ENCODE assay signal across 8 cellular contexts in the genomic region with DNA sequence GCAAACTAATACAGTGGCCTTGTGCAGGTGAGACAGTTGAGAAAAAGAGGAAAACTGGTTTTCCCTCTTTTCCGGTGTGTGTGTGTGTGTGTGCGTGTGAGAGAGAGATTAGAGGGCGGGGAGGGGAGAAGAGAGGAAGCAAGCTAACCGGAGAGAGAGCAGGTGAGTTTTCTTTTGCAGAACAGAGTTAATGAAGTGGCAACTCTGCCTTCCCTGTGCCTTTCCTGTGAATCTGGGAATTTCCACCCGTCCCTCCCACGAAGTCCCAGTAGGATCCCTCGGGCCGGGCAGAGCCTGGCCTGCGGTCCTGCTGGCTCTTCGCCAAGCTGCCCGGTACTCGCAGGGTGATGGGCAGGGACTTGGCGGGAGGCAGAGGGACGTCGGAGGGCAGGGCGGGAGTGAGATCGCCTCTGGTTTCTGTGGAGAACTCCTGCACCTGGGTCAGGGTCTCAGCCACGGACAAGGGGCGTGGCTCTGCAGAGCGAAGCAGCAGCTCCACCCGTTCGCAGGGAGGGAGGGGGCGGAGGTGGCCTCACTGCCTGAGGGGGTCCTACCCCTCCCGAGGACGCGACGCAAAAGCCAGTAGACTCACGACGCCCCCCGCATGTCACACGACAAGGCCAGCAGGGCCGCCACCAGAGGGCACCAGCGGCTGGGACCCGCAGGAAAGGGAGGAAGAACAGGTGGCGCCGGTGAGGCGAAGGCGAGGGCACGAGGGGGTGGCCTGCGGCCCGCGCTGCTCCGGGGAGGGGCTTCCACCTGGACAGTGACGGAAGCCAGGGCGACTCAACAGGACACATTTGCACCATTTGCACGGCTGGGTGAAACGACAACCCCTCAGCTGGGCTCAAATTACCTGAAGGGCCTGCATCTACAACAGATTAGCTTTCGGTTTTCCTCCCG. TPM values are rescaled to one million over a fixed set of nuclear protein-coding genes. Genes with fewer than 3 reads are reported as not detected.
DNase-seq lines count a peak whose midpoint lies in the region; ATAC-seq, FAIRE-seq and TF ChIP-seq lines count a peak whose summit lies in the region.

No MANE protein-coding gene starts in this region.

- H3K9me3 ChIP-seq in cardiac muscle cell (ENCODE audit: low read depth) = no peaks in the 10 kb centered on the region
- H3K9me3 ChIP-seq in prostate gland = no peaks in the 10 kb centered on the region

- 5% methylated on average over 40 of the region's 49 CpGs for WGBS in prostate gland

- H3K27ac ChIP-seq in RWPE1 (no peak overlapping the region), cardiac muscle cell (no peak overlapping the region), prostate gland (peak overlapping the region; percentile 16 to 23)

- POLR2A ChIA-PET in RWPE1 (lab: Yijun Ruan, JAX; ENCODE audit: low non-redundant PET) = interaction anchor here (0.6 kb wide), 2 partner anchors 1211 to 1780 kb away, joined by 3 to 4 read pairs; no protein-coding TSS in a partner anchor

- no peak for ATAC-seq in GM18498 (IDR thresholded peaks at IDR 0.05; ENCODE audit: unreplicated experiment)

- H3K4me3 ChIP-seq in Jurkat, Clone E6-1 (ENCODE audit: low read length) = peak overlapping the region; percentile 13
- H3K4me3 ChIP-seq in cardiac muscle cell = no peak overlapping the region
- H3K4me3 ChIP-seq in prostate gland = peak overlapping the region; percentile 27 to 40

- TF ChIP-seq POLR2A in prostate gland (IDR thresholded peaks at IDR 0.05) = no peak

- H3K27me3 ChIP-seq in cardiac muscle cell = no peaks in the 10 kb centered on the region
- H3K27me3 ChIP-seq in prostate gland (replicated peaks; ENCODE audit: insufficient read depth) = no peaks in the 10 kb centered on the region

- intact Hi-C loops in prostate gland (cut with DNase I) = no loop called here

- FAIRE-seq in urothelium cell line (lab: Jason Lieb, UNC) = peak; percentile 23

- H3K36me3 ChIP-seq in cardiac muscle cell (no peaks in the 10 kb centered on the region), prostate gland (no peaks in the 10 kb centered on the region)

- CTCF ChIA-PET in RWPE1 (lab: Yijun Ruan, JAX) = interaction anchor here (0.5 to 2.0 kb wide), 13 partner anchors 13 to 715 kb away, joined by 3 to 10 read pairs (median 4); a partner anchor contains a TSS

- DNase-seq in Jurkat, Clone E6-1 (ENCODE audit: low read depth, low spot score) = peak; percentile 39
- DNase-seq in RWPE1 (ENCODE audit: low spot score) = peak; percentile 70
- DNase-seq in activated gamma-delta T cell treated with anti-CD3 and anti-CD28 coated beads, Interleukin-2, amount 50 U/mL, for 16 hours (ENCODE audit: low read depth) = peak; percentile 58
- peak; percentile 35 to 66 for DNase-seq in cardiac muscle cell (ENCODE audit: low read depth in 1 of 2, low spot score in 1 of 2)
- peak; percentile 63 for DNase-seq in prostate gland (ENCODE audit: low spot score)
- peak; percentile 88 for DNase-seq in urothelium cell line (ENCODE audit: low spot score)

- TF ChIP-seq CTCF in GM12874 (IDR thresholded peaks at IDR 0.05; ENCODE audit: insufficient read depth, low read depth, low read length) = peak; percentile 91
- TF ChIP-seq CTCF in RWPE1 (conservative IDR thresholded peaks at IDR 0.05; ENCODE audit: low read depth) = peak; percentile 87
- TF ChIP-seq CTCF in cardiac muscle cell (IDR thresholded peaks at IDR 0.05; ENCODE audit: low read depth, low read length) = peak; percentile 74
- peak in 3 of 4 experiments; percentile 51 to 73 (median 61) for TF ChIP-seq CTCF in prostate gland (IDR thresholded peaks at IDR 0.05)

- H3K4me1 ChIP-seq in cardiac muscle cell (ENCODE audit: low read depth) = no peaks in the 10 kb centered on the region
- H3K4me1 ChIP-seq in prostate gland (replicated peaks) = no peaks in the 10 kb centered on the region

RNA-seq across cellular contexts. Expression of a gene that starts 51.2 kb away (rescaled TPM):
- polyA plus RNA-seq in Jurkat, Clone E6-1 (2012; ENCODE audit: insufficient read depth, insufficient read length) = 1.7 TPM
- total RNA-seq in cardiac muscle cell = 0.78 and 1.3 TPM in 2 replicates
- polyA plus RNA-seq in cardiac muscle cell = 0.45 and 1.1 TPM in 2 replicates
- 1 to 10 TPM in 1 of 2 donors, not detected in 1; 3.2 TPM for total RNA-seq in prostate gland

RNA-seq across cellular contexts. Expression of a gene that starts 59.2 kb away (rescaled TPM):
- 70.3 TPM for polyA plus RNA-seq in Jurkat, Clone E6-1 (2012; ENCODE audit: insufficient read depth, insufficient read length)
- total RNA-seq in cardiac muscle cell (13.8 and 20.2 TPM in 2 replicates), prostate gland (10 to 100 TPM; 13.7 to 16.8 TPM)
- 44.7 and 51.6 TPM in 2 replicates for polyA plus RNA-seq in cardiac muscle cell

Comparison
In these comparisons a context has a peak if more than half of its experiments do, and no peak if none do; other contexts are left out.
1. H3K27ac ChIP-seq: peak in prostate gland (2 of 2); none in RWPE1 (single experiment) and cardiac muscle cell (single experiment).
2. Peak in every context shown above with its lines, with median percentiles within 50 percentile points of each other: CTCF ChIP-seq and DNase-seq.